7 cellular contexts compared by ENCODE assay signal in genomic region chr12:108618079-108618952, GRCh38. TPM values are rescaled to one million over a fixed set of nuclear protein-coding genes. Genes with fewer than 3 reads are reported as not detected.
DNase-seq lines count a peak whose midpoint lies in the region; ATAC-seq, FAIRE-seq and TF ChIP-seq lines count a peak whose summit lies in the region.

No MANE protein-coding gene starts in this region.

- no peaks in the 10 kb centered on the region for H3K9me3 Mint-ChIP-seq in central memory CD8-positive, alpha-beta T cell

- H3K27ac Mint-ChIP-seq in central memory CD8-positive, alpha-beta T cell (ENCODE audit: low read depth): peak overlapping the region; percentile 96

- FAIRE-seq in GM12891 (lab: Jason Lieb, UNC): peak; percentile 67

- H3K36me3 Mint-ChIP-seq in central memory CD8-positive, alpha-beta T cell (ENCODE audit: insufficient read depth): peaks cover 43% of the 10 kb centered on the region

- TF ChIP-seq POLR2A in GM12891 (IDR thresholded peaks at IDR 0.05; ENCODE audit: low read depth, low read length): no peak

- DNase-seq in GM12891 (ENCODE audit: insufficient read length, low spot score) (peak; percentile 68), NCI-H446 (lab: John Stamatoyannopoulos, UW) (peak; percentile 18 to 82), kidney tubule cell (ENCODE audit: low spot score) (peak; percentile 85)
- DNase-seq in central memory CD8-positive, alpha-beta T cell (ENCODE audit: low spot score in 2 of 2): peak; percentile 65 to 77
- DNase-seq in stimulated activated CD4-positive, alpha-beta T cell treated with anti-CD3 and anti-CD28 coated beads, Interleukin-2, amount 100 ng/mL, for 48 hours: peak; percentile 74 to 78

- H3K4me3 Mint-ChIP-seq in central memory CD8-positive, alpha-beta T cell: peak overlapping the region; percentile 64

- peaks cover 63% of the 10 kb centered on the region for H3K4me1 Mint-ChIP-seq in central memory CD8-positive, alpha-beta T cell

- H3K27me3 Mint-ChIP-seq in central memory CD8-positive, alpha-beta T cell: no peaks in the 10 kb centered on the region

- ATAC-seq in HG03196 (IDR thresholded peaks at IDR 0.05; ENCODE audit: unreplicated experiment): peak; percentile 49
- ATAC-seq in activated CD4-positive, CD25-positive, alpha-beta regulatory T cell treated with anti-CD3 and anti-CD28 coated beads, Interleukin-2, amount 50 U/mL, for 24 hours: peak; percentile 37 to 56
- peak; percentile 57 for ATAC-seq in central memory CD8-positive, alpha-beta T cell (replicated peaks; ENCODE audit: extremely low read depth, poor library complexity, severe bottlenecking)

TF ChIP-seq in GM12891, 5 proteins besides CTCF, POLR2A, EP300 and RAD21:
- TF ChIP-seq PAX5 (IDR thresholded peaks at IDR 0.05; ENCODE audit: insufficient read depth, low read length, severe bottlenecking) (no peak), POU2F2 (IDR thresholded peaks at IDR 0.05; ENCODE audit: low read depth, low read length) (no peak), SPI1 (IDR thresholded peaks at IDR 0.05; ENCODE audit: low read depth, low read length) (no peak), POLR2AphosphoS5 (IDR thresholded peaks at IDR 0.05; ENCODE audit: low read depth, low read length) (no peak), TAF1 (IDR thresholded peaks at IDR 0.05; ENCODE audit: low read depth, low read length) (no peak)

RNA-seq across cellular contexts. Expression of gene SELPLG, which starts 15.4 kb away (rescaled TPM):
- 13.8 TPM for polyA plus RNA-seq in GM12891 (2012; ENCODE audit: low read depth, missing spikeins)

RNA-seq across cellular contexts. Expression of gene TMEM119, which starts 20.4 kb away (rescaled TPM):
- polyA plus RNA-seq in GM12891 (2012; ENCODE audit: low read depth, missing spikeins): 0.10 TPM

RNA-seq across cellular contexts. Expression of gene ISCU, which starts 55.9 kb away (rescaled TPM):
- polyA plus RNA-seq in GM12891 (2012; ENCODE audit: low read depth, missing spikeins): 134 TPM

RNA-seq across cellular contexts. Expression of gene SART3, which starts 57.3 kb away (rescaled TPM):
- 31.7 TPM for polyA plus RNA-seq in GM12891 (2012; ENCODE audit: low read depth, missing spikeins)

Comparison
In these comparisons a context has a peak if more than half of its experiments do, and no peak if none do; other contexts are left out.
1. Peak in every context shown above with its lines: DNase-seq and ATAC-seq.